8 cellular contexts compared by ENCODE assay signal in the genomic region with DNA sequence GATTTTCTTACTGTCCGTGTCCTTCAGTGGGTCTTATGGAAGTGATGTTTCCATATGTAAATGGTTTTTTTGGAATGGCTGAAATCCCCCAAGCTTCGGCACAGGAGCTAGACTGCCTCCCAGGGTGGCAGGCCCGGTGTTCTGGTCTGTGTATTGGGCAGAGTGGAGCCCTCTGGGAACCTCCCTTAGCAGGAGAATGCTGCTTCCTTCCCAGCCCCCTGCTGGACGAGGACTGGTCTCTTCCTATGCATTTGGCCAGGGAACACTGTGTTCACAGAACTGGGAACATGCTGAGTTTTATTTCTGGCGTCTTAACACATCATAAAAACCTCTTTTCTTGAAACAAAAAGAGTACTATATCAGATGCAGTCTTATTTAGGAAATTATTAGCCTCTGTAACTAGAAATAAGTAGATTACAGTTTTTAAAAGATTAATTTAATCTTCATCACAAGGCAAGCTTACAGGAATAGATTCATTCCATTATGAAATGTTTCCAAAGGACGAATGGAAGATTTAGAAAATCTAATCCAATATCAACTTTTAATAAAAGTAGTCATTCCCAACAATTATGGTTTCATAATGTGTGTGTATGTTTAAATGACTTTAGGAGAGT. TPM values are rescaled to one million over a fixed set of nuclear protein-coding genes. Genes with fewer than 3 reads are reported as not detected.
A peak's percentile ranks its signal among the peaks of the same experiment; 100 is the strongest.
DNase-seq lines count a peak whose midpoint lies in the region; ATAC-seq, FAIRE-seq and TF ChIP-seq lines count a peak whose summit lies in the region.

No MANE protein-coding gene starts in this region.

- intact Hi-C loops in posterior cingulate gyrus (cut with DNase I): no loop called here

- peak; percentile 81 for TF ChIP-seq CTCF in fibroblast of pulmonary artery (IDR thresholded peaks at IDR 0.05; ENCODE audit: low read length, missing control alignments)

- no peak for TF ChIP-seq POLR2A in GM12891 (IDR thresholded peaks at IDR 0.05; ENCODE audit: low read depth, low read length)

- DNase-seq in NCI-H748 (lab: John Stamatoyannopoulos, UW; ENCODE audit: unreplicated experiment) (peak; percentile 32), NCI-H748 treated with DMSO at 0.1 percent for 48 hours (lab: John Stamatoyannopoulos, UW) (no peak), RKO (ENCODE audit: low spot score) (peak; percentile 68), fibroblast of pulmonary artery (ENCODE audit: low read depth) (peak; percentile 62), posterior cingulate gyrus (peak in 7 of 10 donors; percentile 28 to 89 (median 64)), GM12891 (ENCODE audit: insufficient read length, low spot score) (no peak)

- no peak overlapping the region for H3K4me3 ChIP-seq in fibroblast of pulmonary artery (replicated peaks; ENCODE audit: low read depth, low read length)

- no peak for FAIRE-seq in GM12891 (lab: Jason Lieb, UNC)

- ATAC-seq in HG02642 (IDR thresholded peaks at IDR 0.05; ENCODE audit: poor library complexity, unreplicated experiment): no peak
- ATAC-seq in HG03460 (IDR thresholded peaks at IDR 0.05; ENCODE audit: unreplicated experiment): no peak

TF ChIP-seq in GM12891, 5 proteins besides CTCF, POLR2A, EP300 and RAD21:
- TF ChIP-seq PAX5 (IDR thresholded peaks at IDR 0.05; ENCODE audit: insufficient read depth, low read length, severe bottlenecking) (no peak), POU2F2 (IDR thresholded peaks at IDR 0.05; ENCODE audit: low read depth, low read length) (no peak), SPI1 (IDR thresholded peaks at IDR 0.05; ENCODE audit: low read depth, low read length) (no peak), POLR2AphosphoS5 (IDR thresholded peaks at IDR 0.05; ENCODE audit: low read depth, low read length) (no peak)
TF ChIP-seq in GM12891: peak in this region for 0.

RNA-seq across cellular contexts. Expression of a gene that starts 56.6 kb away (rescaled TPM):
- 2.1 TPM for polyA plus RNA-seq in GM12891 (2012; ENCODE audit: low read depth, missing spikeins)

Comparison
In these comparisons a context has a peak if more than half of its experiments do, and no peak if none do; other contexts are left out.
1. DNase-seq: peak in NCI-H748 (single experiment), RKO (single experiment), fibroblast of pulmonary artery (single experiment) and posterior cingulate gyrus (7 of 10); none in NCI-H748 treated with DMSO at 0.1 percent for 48 hours (single experiment) and GM12891 (single experiment).